ENCODE assay signal across 8 cellular contexts in the genomic region with DNA sequence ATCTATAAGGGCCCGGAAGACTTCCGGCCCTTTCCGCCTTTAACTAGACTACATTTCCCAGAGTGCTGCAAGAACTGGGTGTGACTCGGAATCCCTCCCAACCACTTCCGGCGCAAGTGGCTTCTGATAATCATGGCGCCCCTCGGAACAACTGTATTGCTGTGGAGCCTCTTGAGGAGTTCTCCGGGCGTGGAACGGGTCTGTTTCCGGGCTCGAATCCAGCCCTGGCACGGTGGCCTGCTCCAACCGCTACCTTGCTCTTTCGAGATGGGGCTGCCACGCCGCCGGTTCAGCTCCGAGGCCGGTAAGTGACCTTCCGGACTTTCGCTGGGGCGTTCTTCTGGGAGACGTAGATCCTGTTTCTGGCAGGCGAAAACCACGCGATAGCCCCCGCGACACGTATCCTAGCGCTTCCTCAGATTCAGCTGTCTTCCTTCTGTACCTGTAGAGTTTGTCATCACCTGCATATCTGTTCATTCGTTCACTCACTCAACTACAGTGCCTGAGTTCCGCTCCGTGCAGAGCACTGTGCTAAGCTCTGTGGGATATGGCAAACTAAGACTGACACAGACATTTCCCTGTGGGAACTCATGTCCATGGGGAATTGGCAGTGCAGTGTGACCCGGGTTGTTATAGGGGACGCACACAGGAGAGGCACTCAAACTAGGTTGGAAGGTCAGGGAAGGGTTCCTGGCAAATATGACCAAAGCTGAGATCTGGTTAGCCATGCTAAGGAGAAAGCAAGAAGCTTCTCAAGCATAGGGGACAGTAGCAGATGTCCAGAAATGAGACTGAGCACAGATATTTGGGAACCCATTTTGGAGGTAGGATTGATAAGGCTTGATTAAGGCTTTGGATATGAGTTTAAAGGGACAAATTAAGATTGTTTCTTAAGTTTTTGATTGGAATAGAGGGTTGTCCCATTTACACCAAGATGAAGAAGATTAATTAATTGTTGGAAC. TPM values are rescaled to one million over a fixed set of nuclear protein-coding genes. Genes with fewer than 3 reads are reported as not detected.
DNase-seq lines count a peak whose midpoint lies in the region; ATAC-seq and TF ChIP-seq lines count a peak whose summit lies in the region.

A gene (plus strand): TSS at position 126 of the 962 bp plus-strand sequence. CDS start 7 bp downstream, at position 133.

- H3K79me2 ChIP-seq in PC-9 (ENCODE audit: low read depth) = peaks cover 27% of the 10 kb centered on the region

- POLR2A ChIA-PET in PC-9 (lab: Charles Lee; ENCODE audit: unreplicated experiment) = no interaction called here

- H3K4me2 ChIP-seq in PC-9 = peak within 1 kb of the TSS; percentile 79

- H3K27ac ChIP-seq in PC-9 (peak within 1 kb of the TSS; percentile 75), muscle layer of colon (ENCODE audit: low read depth, low read length) (peak within 1 kb of the TSS; percentile 24)

- H4K20me1 ChIP-seq in PC-9 (ENCODE audit: insufficient read depth) = no peaks in the 10 kb centered on the region

- H2AFZ ChIP-seq in PC-9 = peak within 1 kb of the TSS; percentile 94

- peak within 1 kb of the TSS; percentile 81 for H3K4me3 ChIP-seq in Jurkat, Clone E6-1 (ENCODE audit: low read length)
- peak within 1 kb of the TSS; percentile 83 for H3K4me3 ChIP-seq in PC-9
- peak within 1 kb of the TSS; percentile 75 to 96 for H3K4me3 ChIP-seq in muscle layer of colon (ENCODE audit: low read depth in 1 of 2, low read length in 2 of 2)

- intact Hi-C loops in PC-9 (cut with micrococcal nuclease; ENCODE audit: unreplicated experiment) = loop anchor here (1.0 to 5.0 kb wide), 4 partner anchors 31 to 422 kb away; a partner anchor contains a TSS

- H3K9me3 ChIP-seq in PC-9 (ENCODE audit: insufficient read depth, low read depth) = no peaks in the 10 kb centered on the region
- H3K9me3 ChIP-seq in muscle layer of colon (ENCODE audit: low read length) = no peaks in the 10 kb centered on the region

- no peaks in the 10 kb centered on the region for H3K27me3 ChIP-seq in PC-9 (ENCODE audit: insufficient read depth, low read depth)
- no peaks in the 10 kb centered on the region for H3K27me3 ChIP-seq in muscle layer of colon (ENCODE audit: control insufficient read depth in 1 of 2, insufficient read depth in 2 of 2, low read length in 2 of 2)

- no peaks in the 10 kb centered on the region for H3F3A ChIP-seq in PC-9 (ENCODE audit: insufficient read depth, low read depth)

- ATAC-seq in GM21619 (IDR thresholded peaks at IDR 0.05; ENCODE audit: unreplicated experiment) (peak; percentile 99), esophagus mucosa (peak; percentile 89)

- TSS peak; percentile 88 for BruUV-seq in PC-9 (replicated peaks; lab: Mats Ljungman, UMichigan)

- peak; percentile 79 for DNase-seq in DMS153 (lab: John Stamatoyannopoulos, UW)
- peak; percentile 89 for DNase-seq in Jurkat, Clone E6-1 (ENCODE audit: low read depth, low spot score)
- DNase-seq in PC-9 = peak; percentile 80 to 82
- peak; percentile 74 for DNase-seq in activated T-cell treated with anti-CD3 and anti-CD28 coated beads, Interleukin-2, amount 50 U/mL, for 1 hour
- DNase-seq in stimulated activated CD8-positive, alpha-beta memory T cell treated with anti-CD3 and anti-CD28 coated beads, Interleukin-7, amount 100 ng/mL, for 24 hours (ENCODE audit: low read depth) = peak; percentile 59

- H3K4me1 ChIP-seq in PC-9 (replicated peaks; ENCODE audit: insufficient read depth) = peaks cover 8% of the 10 kb centered on the region
- H3K4me1 ChIP-seq in muscle layer of colon (ENCODE audit: insufficient read depth, low read length) = peaks cover 12% of the 10 kb centered on the region

- H3K9me2 ChIP-seq in PC-9 (ENCODE audit: insufficient read depth) = no peaks in the 10 kb centered on the region

- CTCF ChIA-PET in PC-9 (lab: Charles Lee) = interaction anchor here (0.5 to 1.3 kb wide), 3 partner anchors 10 to 408 kb away, joined by 3 to 11 read pairs (median 4); no protein-coding TSS in a partner anchor

- peak within 1 kb of the TSS; percentile 91 for H3K9ac ChIP-seq in muscle layer of colon (ENCODE audit: low read length)

- H3K36me3 ChIP-seq in PC-9 (ENCODE audit: low read depth) (0 out of 2 replicates have a peak, but pooled peaks cover 9% of the 10 kb centered on the region), muscle layer of colon (ENCODE audit: insufficient read depth, low read length) (peaks cover 18% of the 10 kb centered on the region)

- TF ChIP-seq CTCF in PC-9 (conservative IDR thresholded peaks at IDR 0.05) = no peak

RNA-seq across cellular contexts. Expression of the gene that starts here (rescaled TPM):
- polyA plus RNA-seq in Jurkat, Clone E6-1 (2012; ENCODE audit: insufficient read depth, insufficient read length) = 92.0 TPM
- total RNA-seq in PC-9 (2021) = 64.8 and 68.0 TPM in 2 replicates
- 51.1 TPM for total RNA-seq in esophagus mucosa

Comparison
In these comparisons a context has a peak if more than half of its experiments do, and no peak if none do; other contexts are left out.
1. Peak in every context shown above with its lines: DNase-seq, ATAC-seq, H3K4me3 ChIP-seq and H3K27ac ChIP-seq.